1 cellular context compared by ENCODE assay signal in genomic region chrX:106613277-106613676, GRCh38.
TF ChIP-seq lines count a peak whose summit lies in the region.

No MANE protein-coding gene starts in this region.

TF ChIP-seq in H1, 55 proteins besides CTCF, POLR2A, EP300 and RAD21 (continued from another document):
- TF ChIP-seq CBX5 (IDR thresholded peaks at IDR 0.05; ENCODE audit: low read depth, low read length) = no peak
- TF ChIP-seq POU5F1 (IDR thresholded peaks at IDR 0.05; ENCODE audit: low read depth, low read length) = no peak
- no peak for TF ChIP-seq FOSL1 (IDR thresholded peaks at IDR 0.05; ENCODE audit: insufficient read depth, low read depth, low read length)
- no peak for TF ChIP-seq RBBP5 (IDR thresholded peaks at IDR 0.05; ENCODE audit: borderline replicate concordance, low read depth, low read length)
- TF ChIP-seq CEBPB (IDR thresholded peaks at IDR 0.05; ENCODE audit: low read depth, low read length) = no peak
- no peak for TF ChIP-seq JUN (IDR thresholded peaks at IDR 0.05; ENCODE audit: low read depth, low read length)
- no peak for TF ChIP-seq SAP30 (IDR thresholded peaks at IDR 0.05; ENCODE audit: insufficient read depth, insufficient replicate concordance, low read length)
- no peak for TF ChIP-seq TAF7 (optimal IDR thresholded peaks at IDR 0.05; ENCODE audit: borderline replicate concordance, low read depth, low read length)
- no peak for TF ChIP-seq TEAD4 (IDR thresholded peaks at IDR 0.05; ENCODE audit: low read depth, low read length)
- TF ChIP-seq JUND (IDR thresholded peaks at IDR 0.05; ENCODE audit: low read length) = no peak
- no peak for TF ChIP-seq ATF2 (IDR thresholded peaks at IDR 0.05; ENCODE audit: low read length)
- TF ChIP-seq BACH1 (IDR thresholded peaks at IDR 0.05; ENCODE audit: low read length) = no peak
- TF ChIP-seq SP4 (IDR thresholded peaks at IDR 0.05; ENCODE audit: low read length) = no peak
- no peak for TF ChIP-seq E2F6 (IDR thresholded peaks at IDR 0.05)
- no peak for TF ChIP-seq TAF1 (IDR thresholded peaks at IDR 0.05; ENCODE audit: low read depth, low read length)
